Comparison of ENCODE assay signal across 13 cellular contexts in genomic region chr12:112149596-112149995, GRCh38. TPM values are rescaled to one million over a fixed set of nuclear protein-coding genes. Genes with fewer than 3 reads are reported as not detected.
DNase-seq lines count a peak whose midpoint lies in the region; ATAC-seq, FAIRE-seq and TF ChIP-seq lines count a peak whose summit lies in the region.
"Had no signal": no experiment of that assay in that cellular context is flagged by ENCODE, and none has a peak within 500 bp of the region (broad histone marks: within the 10 kb centered on the region; RNA-seq: fewer than 3 reads in every experiment).

No MANE protein-coding gene starts in this region.

- no peak for ATAC-seq in activated naive CD8-positive, alpha-beta T cell treated with anti-CD3 and anti-CD28 coated beads, Interleukin-2, amount 50 U/mL, for 24 hours
- ATAC-seq in lower lobe of right lung, result peak; percentile 83 to 88
- peak; percentile 89 for ATAC-seq in upper lobe of right lung
- no peak for ATAC-seq in HG02588 (IDR thresholded peaks at IDR 0.05; ENCODE audit: unreplicated experiment)
- ATAC-seq: WTC11 had no signal

- DNase-seq in activated naive CD8-positive, alpha-beta T cell treated with anti-CD3 and anti-CD28 coated beads, Interleukin-2, amount 50 U/mL, for 24 hours, result no peak
- no peak for DNase-seq in activated naive CD8-positive, alpha-beta T cell treated with anti-CD3 and anti-CD28 coated beads for 36 hours
- DNase-seq in bronchial epithelial cell (ENCODE audit: low read depth) (peak; percentile 84), lower lobe of right lung (no peak), upper lobe of right lung (peak; percentile 69), urothelium cell line (ENCODE audit: low spot score) (no peak), 8988T (no peak)
- DNase-seq: amniotic stem cell, HFFc6, hippocampal formation, OCI-M1 had no signal

- no peaks in the 10 kb centered on the region for H3K4me1 ChIP-seq in lower lobe of right lung
- no peaks in the 10 kb centered on the region for H3K4me1 ChIP-seq in upper lobe of right lung

- no peaks in the 10 kb centered on the region for H3K9me3 ChIP-seq in lower lobe of right lung
- H3K9me3 ChIP-seq in upper lobe of right lung, result no peaks in the 10 kb centered on the region

- TF ChIP-seq CTCF in bronchial epithelial cell (IDR thresholded peaks at IDR 0.05; ENCODE audit: insufficient read depth, low read length, severe bottlenecking) (no peak), lower lobe of right lung (IDR thresholded peaks at IDR 0.05) (no peak), upper lobe of right lung (IDR thresholded peaks at IDR 0.05) (no peak)

- FAIRE-seq in bronchial epithelial cell (lab: Jason Lieb, UNC) (no peak), urothelium cell line (lab: Jason Lieb, UNC) (no peak)

- intact Hi-C loops in lower lobe of right lung (cut with DNase I) (no loop called here), upper lobe of right lung (cut with DNase I) (no loop called here)

- H3K4me1 Mint-ChIP-seq in activated naive CD8-positive, alpha-beta T cell treated with anti-CD3 and anti-CD28 coated beads, Interleukin-2, amount 50 U/mL, for 24 hours, result peaks cover 15% of the 10 kb centered on the region
- peaks cover 16% of the 10 kb centered on the region for H3K4me1 Mint-ChIP-seq in activated naive CD8-positive, alpha-beta T cell treated with anti-CD3 and anti-CD28 coated beads for 36 hours
- H3K4me1 Mint-ChIP-seq: WTC11 had no signal

- H3K27me3 ChIP-seq in bronchial epithelial cell (ENCODE audit: control insufficient read depth, insufficient read depth, low read length), result no peaks in the 10 kb centered on the region
- no peaks in the 10 kb centered on the region for H3K27me3 ChIP-seq in lower lobe of right lung (ENCODE audit: low read depth)
- H3K27me3 ChIP-seq in upper lobe of right lung, result no peaks in the 10 kb centered on the region

- H3K36me3 ChIP-seq in bronchial epithelial cell (ENCODE audit: control insufficient read depth, insufficient read depth, low read length), result peaks cover 14% of the 10 kb centered on the region
- peaks cover 99% of the 10 kb centered on the region for H3K36me3 ChIP-seq in lower lobe of right lung
- H3K36me3 ChIP-seq in upper lobe of right lung, result peaks cover 94% of the 10 kb centered on the region

- H3K27me3 Mint-ChIP-seq in activated naive CD8-positive, alpha-beta T cell treated with anti-CD3 and anti-CD28 coated beads, Interleukin-2, amount 50 U/mL, for 24 hours, result no peaks in the 10 kb centered on the region
- H3K27me3 Mint-ChIP-seq in activated naive CD8-positive, alpha-beta T cell treated with anti-CD3 and anti-CD28 coated beads for 36 hours, result no peaks in the 10 kb centered on the region

- H3K27ac Mint-ChIP-seq in activated naive CD8-positive, alpha-beta T cell treated with anti-CD3 and anti-CD28 coated beads, Interleukin-2, amount 50 U/mL, for 24 hours, result peak overlapping the region; percentile 56
- H3K27ac Mint-ChIP-seq in activated naive CD8-positive, alpha-beta T cell treated with anti-CD3 and anti-CD28 coated beads for 36 hours, result no peak overlapping the region
- H3K27ac Mint-ChIP-seq: HFFc6, WTC11 had no signal

- no peak overlapping the region for H3K4me3 ChIP-seq in bronchial epithelial cell (ENCODE audit: low read depth, low read length)
- no peak overlapping the region for H3K4me3 ChIP-seq in lower lobe of right lung
- H3K4me3 ChIP-seq in upper lobe of right lung, result no peak overlapping the region

- H3K4me3 Mint-ChIP-seq in activated naive CD8-positive, alpha-beta T cell treated with anti-CD3 and anti-CD28 coated beads, Interleukin-2, amount 50 U/mL, for 24 hours, result no peak overlapping the region
- H3K4me3 Mint-ChIP-seq in activated naive CD8-positive, alpha-beta T cell treated with anti-CD3 and anti-CD28 coated beads for 36 hours, result no peak overlapping the region
- H3K4me3 Mint-ChIP-seq: HFFc6, WTC11 had no signal

- peaks cover 5% of the 10 kb centered on the region for H3K9me3 Mint-ChIP-seq in activated naive CD8-positive, alpha-beta T cell treated with anti-CD3 and anti-CD28 coated beads, Interleukin-2, amount 50 U/mL, for 24 hours
- peaks cover 4% of the 10 kb centered on the region for H3K9me3 Mint-ChIP-seq in activated naive CD8-positive, alpha-beta T cell treated with anti-CD3 and anti-CD28 coated beads for 36 hours
- H3K9me3 Mint-ChIP-seq: HFFc6, WTC11 had no signal

- H3K36me3 Mint-ChIP-seq in activated naive CD8-positive, alpha-beta T cell treated with anti-CD3 and anti-CD28 coated beads, Interleukin-2, amount 50 U/mL, for 24 hours (ENCODE audit: low read depth), result peaks cover 67% of the 10 kb centered on the region
- H3K36me3 Mint-ChIP-seq in activated naive CD8-positive, alpha-beta T cell treated with anti-CD3 and anti-CD28 coated beads for 36 hours, result peaks cover 56% of the 10 kb centered on the region

- no peak overlapping the region for H3K27ac ChIP-seq in lower lobe of right lung
- no peak overlapping the region for H3K27ac ChIP-seq in upper lobe of right lung

RNA-seq across cellular contexts. Expression of gene TRAFD1, which starts 24.2 kb away (rescaled TPM):
- 10 to 100 TPM; 49.6 to 49.8 TPM for total RNA-seq in activated naive CD8-positive, alpha-beta T cell treated with anti-CD3 and anti-CD28 coated beads for 36 hours
- total RNA-seq in bronchial epithelial cell, result 30.8 and 49.4 TPM in 2 replicates
- 42.5 TPM for total RNA-seq in lower lobe of right lung
- total RNA-seq in upper lobe of right lung, result 35.3 TPM

RNA-seq across cellular contexts. Expression of gene NAA25, which starts 41.0 kb away (rescaled TPM):
- 10 to 100 TPM; 51.3 to 54.9 TPM for total RNA-seq in activated naive CD8-positive, alpha-beta T cell treated with anti-CD3 and anti-CD28 coated beads for 36 hours
- total RNA-seq in bronchial epithelial cell (18.3 and 22.9 TPM in 2 replicates), lower lobe of right lung (24.7 TPM), upper lobe of right lung (18.8 TPM)

Comparison
In these comparisons a context has a peak if more than half of its experiments do, and no peak if none do; other contexts are left out.
1. ATAC-seq: peak in lower lobe of right lung (2 of 2) and upper lobe of right lung (single experiment); none in activated naive CD8-positive, alpha-beta T cell treated with anti-CD3 and anti-CD28 coated beads, Interleukin-2, amount 50 U/mL, for 24 hours (single experiment) and HG02588 (single experiment).
2. DNase-seq: peak in bronchial epithelial cell (single experiment) and upper lobe of right lung (single experiment); none in activated naive CD8-positive, alpha-beta T cell treated with anti-CD3 and anti-CD28 coated beads, Interleukin-2, amount 50 U/mL, for 24 hours (single experiment), activated naive CD8-positive, alpha-beta T cell treated with anti-CD3 and anti-CD28 coated beads for 36 hours (single experiment), lower lobe of right lung (single experiment), urothelium cell line (single experiment) and 8988T (single experiment).